Comparison of ENCODE assay signal across 1 cellular context in the genomic region with DNA sequence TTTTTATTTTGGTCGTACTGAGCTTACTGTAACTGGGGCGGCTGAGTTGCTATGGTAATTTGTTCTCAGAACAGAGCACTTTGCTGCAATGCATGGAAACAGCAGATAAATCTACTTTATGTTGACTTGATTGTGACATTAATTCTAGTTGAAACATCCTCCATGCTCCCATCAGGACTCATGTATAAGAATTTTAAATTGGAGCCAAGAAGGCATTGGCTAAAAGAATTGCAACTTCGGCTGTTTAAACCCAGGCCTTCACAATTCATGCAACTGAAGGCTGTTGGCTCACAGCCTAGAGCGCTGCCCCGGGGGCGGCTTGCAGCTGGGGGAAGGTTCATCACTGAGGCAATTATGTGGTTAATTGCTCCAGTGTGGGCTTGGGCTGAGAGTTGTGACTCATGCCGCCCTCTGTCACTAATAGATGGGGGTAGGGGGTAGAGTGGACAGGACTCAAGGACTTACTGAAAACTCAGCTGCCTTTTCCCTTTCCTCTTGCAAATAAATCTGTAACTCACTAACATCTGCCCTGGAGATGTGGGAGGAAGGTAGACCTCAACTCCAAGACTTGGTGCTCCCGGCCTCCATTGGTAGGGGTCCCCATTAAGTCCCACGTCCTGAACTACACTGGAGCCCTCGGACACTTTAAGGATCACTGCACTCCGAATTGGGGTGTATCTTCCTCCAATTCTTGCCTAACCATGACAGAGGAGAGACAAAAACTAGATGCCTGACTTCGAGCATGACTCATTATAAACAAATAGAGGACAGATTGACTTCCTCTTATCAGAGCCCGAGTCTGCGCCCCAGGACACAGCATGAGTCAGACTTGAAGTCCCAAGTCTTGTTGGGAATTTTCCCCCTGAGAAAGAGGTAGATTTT.
TF ChIP-seq lines count a peak whose summit lies in the region.

No MANE protein-coding gene starts in this region.

TF ChIP-seq in GM23338, 12 proteins besides CTCF, POLR2A, EP300 and RAD21 (continued from another document):
- TF ChIP-seq, protein P1, sequence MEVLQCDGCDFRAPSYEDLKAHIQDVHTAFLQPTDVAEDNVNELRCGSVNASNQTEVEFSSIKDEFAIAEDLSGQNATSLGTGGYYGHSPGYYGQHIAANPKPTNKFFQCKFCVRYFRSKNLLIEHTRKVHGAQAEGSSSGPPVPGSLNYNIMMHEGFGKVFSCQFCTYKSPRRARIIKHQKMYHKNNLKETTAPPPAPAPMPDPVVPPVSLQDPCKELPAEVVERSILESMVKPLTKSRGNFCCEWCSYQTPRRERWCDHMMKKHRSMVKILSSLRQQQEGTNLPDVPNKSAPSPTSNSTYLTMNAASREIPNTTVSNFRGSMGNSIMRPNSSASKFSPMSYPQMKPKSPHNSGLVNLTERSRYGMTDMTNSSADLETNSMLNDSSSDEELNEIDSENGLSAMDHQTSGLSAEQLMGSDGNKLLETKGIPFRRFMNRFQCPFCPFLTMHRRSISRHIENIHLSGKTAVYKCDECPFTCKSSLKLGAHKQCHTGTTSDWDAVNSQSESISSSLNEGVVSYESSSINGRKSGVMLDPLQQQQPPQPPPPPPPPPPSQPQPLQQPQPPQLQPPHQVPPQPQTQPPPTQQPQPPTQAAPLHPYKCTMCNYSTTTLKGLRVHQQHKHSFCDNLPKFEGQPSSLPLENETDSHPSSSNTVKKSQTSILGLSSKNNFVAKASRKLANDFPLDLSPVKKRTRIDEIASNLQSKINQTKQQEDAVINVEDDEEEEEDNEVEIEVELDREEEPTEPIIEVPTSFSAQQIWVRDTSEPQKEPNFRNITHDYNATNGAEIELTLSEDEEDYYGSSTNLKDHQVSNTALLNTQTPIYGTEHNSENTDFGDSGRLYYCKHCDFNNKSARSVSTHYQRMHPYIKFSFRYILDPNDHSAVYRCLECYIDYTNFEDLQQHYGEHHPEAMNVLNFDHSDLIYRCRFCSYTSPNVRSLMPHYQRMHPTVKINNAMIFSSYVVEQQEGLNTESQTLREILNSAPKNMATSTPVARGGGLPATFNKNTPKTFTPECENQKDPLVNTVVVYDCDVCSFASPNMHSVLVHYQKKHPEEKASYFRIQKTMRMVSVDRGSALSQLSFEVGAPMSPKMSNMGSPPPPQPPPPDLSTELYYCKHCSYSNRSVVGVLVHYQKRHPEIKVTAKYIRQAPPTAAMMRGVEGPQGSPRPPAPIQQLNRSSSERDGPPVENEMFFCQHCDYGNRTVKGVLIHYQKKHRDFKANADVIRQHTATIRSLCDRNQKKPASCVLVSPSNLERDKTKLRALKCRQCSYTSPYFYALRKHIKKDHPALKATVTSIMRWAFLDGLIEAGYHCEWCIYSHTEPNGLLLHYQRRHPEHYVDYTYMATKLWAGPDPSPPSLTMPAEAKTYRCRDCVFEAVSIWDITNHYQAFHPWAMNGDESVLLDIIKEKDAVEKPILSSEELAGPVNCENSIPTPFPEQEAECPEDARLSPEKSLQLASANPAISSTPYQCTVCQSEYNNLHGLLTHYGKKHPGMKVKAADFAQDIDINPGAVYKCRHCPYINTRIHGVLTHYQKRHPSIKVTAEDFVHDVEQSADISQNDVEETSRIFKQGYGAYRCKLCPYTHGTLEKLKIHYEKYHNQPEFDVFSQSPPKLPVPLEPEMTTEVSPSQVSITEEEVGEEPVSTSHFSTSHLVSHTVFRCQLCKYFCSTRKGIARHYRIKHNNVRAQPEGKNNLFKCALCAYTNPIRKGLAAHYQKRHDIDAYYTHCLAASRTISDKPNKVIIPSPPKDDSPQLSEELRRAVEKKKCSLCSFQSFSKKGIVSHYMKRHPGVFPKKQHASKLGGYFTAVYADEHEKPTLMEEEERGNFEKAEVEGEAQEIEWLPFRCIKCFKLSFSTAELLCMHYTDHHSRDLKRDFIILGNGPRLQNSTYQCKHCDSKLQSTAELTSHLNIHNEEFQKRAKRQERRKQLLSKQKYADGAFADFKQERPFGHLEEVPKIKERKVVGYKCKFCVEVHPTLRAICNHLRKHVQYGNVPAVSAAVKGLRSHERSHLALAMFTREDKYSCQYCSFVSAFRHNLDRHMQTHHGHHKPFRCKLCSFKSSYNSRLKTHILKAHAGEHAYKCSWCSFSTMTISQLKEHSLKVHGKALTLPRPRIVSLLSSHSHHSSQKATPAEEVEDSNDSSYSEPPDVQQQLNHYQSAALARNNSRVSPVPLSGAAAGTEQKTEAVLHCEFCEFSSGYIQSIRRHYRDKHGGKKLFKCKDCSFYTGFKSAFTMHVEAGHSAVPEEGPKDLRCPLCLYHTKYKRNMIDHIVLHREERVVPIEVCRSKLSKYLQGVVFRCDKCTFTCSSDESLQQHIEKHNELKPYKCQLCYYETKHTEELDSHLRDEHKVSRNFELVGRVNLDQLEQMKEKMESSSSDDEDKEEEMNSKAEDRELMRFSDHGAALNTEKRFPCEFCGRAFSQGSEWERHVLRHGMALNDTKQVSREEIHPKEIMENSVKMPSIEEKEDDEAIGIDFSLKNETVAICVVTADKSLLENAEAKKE (CRISPR knock-in tag; IDR thresholded peaks at IDR 0.05), result no peak
- TF ChIP-seq POLR2AphosphoS5 (IDR thresholded peaks at IDR 0.05; ENCODE audit: low read depth) (no peak), EZH2phosphoT487 (IDR thresholded peaks at IDR 0.05; ENCODE audit: unreplicated experiment) (no peak), ZNF331 (CRISPR knock-in tag; IDR thresholded peaks at IDR 0.05; ENCODE audit: low read depth) (no peak), CREB1 (CRISPR knock-in tag; IDR thresholded peaks at IDR 0.05; ENCODE audit: low read depth) (no peak), STAT1 (IDR thresholded peaks at IDR 0.05; ENCODE audit: unreplicated experiment) (no peak), NANOG (IDR thresholded peaks at IDR 0.05; ENCODE audit: borderline replicate concordance) (no peak), JUNB (IDR thresholded peaks at IDR 0.05; ENCODE audit: unreplicated experiment) (no peak)
- TF ChIP-seq, protein P2, sequence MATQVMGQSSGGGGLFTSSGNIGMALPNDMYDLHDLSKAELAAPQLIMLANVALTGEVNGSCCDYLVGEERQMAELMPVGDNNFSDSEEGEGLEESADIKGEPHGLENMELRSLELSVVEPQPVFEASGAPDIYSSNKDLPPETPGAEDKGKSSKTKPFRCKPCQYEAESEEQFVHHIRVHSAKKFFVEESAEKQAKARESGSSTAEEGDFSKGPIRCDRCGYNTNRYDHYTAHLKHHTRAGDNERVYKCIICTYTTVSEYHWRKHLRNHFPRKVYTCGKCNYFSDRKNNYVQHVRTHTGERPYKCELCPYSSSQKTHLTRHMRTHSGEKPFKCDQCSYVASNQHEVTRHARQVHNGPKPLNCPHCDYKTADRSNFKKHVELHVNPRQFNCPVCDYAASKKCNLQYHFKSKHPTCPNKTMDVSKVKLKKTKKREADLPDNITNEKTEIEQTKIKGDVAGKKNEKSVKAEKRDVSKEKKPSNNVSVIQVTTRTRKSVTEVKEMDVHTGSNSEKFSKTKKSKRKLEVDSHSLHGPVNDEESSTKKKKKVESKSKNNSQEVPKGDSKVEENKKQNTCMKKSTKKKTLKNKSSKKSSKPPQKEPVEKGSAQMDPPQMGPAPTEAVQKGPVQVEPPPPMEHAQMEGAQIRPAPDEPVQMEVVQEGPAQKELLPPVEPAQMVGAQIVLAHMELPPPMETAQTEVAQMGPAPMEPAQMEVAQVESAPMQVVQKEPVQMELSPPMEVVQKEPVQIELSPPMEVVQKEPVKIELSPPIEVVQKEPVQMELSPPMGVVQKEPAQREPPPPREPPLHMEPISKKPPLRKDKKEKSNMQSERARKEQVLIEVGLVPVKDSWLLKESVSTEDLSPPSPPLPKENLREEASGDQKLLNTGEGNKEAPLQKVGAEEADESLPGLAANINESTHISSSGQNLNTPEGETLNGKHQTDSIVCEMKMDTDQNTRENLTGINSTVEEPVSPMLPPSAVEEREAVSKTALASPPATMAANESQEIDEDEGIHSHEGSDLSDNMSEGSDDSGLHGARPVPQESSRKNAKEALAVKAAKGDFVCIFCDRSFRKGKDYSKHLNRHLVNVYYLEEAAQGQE (IDR thresholded peaks at IDR 0.05; ENCODE audit: unreplicated experiment), result no peak
